Comparison of ENCODE assay signal across 8 cellular contexts in the genomic region with DNA sequence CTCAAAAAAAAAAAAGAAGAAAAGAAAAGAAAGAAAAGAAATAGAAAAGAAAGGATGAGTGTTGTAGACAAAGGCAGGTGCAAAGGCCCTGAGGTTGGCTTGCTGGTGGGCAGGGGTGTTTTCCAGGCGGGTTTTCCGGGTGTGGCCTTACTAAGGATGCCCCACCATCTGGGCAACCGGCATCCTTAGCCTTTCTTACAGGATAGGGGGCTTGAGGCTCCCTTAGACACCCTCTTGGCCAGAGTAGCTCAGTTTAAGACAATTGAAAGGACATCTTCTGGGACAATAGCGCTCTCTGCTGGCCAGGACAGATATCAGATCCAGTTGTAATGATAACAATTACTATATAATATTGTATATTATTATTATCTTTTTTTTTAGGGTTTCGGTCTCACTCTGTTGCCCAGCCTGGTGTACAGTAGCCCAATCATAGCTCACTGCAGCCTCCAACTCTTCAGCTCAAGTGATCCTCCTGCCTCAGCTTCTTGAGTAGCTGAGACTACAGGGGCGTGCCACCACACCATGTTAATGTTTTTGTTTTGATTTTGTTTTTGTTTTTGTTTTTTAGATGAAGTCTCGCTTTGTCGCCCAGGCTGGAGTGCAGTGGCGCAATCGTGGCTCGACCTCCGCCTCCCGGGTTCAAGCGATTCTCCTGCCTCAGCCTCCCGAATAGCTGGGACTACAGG. TPM values are rescaled to one million over a fixed set of nuclear protein-coding genes. Genes with fewer than 3 reads are reported as not detected.
DNase-seq lines count a peak whose midpoint lies in the region; ATAC-seq and TF ChIP-seq lines count a peak whose summit lies in the region.

No MANE protein-coding gene starts in this region.

- peaks cover 11% of the 10 kb centered on the region; the same call in 1 of the 2 replicates for H3K79me2 ChIP-seq in PC-3 (ENCODE audit: low read length)

- H3K27ac Mint-ChIP-seq in CD8-positive, alpha-beta T cell: no peak overlapping the region
- no peak overlapping the region for H3K27ac Mint-ChIP-seq in activated T-cell treated with anti-CD3 and anti-CD28 coated beads, Interleukin-2, amount 50 U/mL, for 24 hours

- no peak overlapping the region for H3K27ac ChIP-seq in CD8-positive, alpha-beta T cell (ENCODE audit: low read depth, low read length)
- H3K27ac ChIP-seq in PC-3 (ENCODE audit: low read length): no peak overlapping the region

- H3K9me2 ChIP-seq in PC-3 (replicated peaks; ENCODE audit: low read length): no peaks in the 10 kb centered on the region

- peak overlapping the region; percentile 59 for H2AFZ ChIP-seq in PC-3 (ENCODE audit: low read length)

- no peaks in the 10 kb centered on the region for H3K27me3 ChIP-seq in CD8-positive, alpha-beta T cell (ENCODE audit: insufficient read depth, low read length)
- H3K27me3 ChIP-seq in PC-3 (ENCODE audit: low read length): no peaks in the 10 kb centered on the region

- H3K4me3 ChIP-seq in CD8-positive, alpha-beta T cell (ENCODE audit: low read depth, low read length): no peak overlapping the region
- peak overlapping the region; percentile 84 for H3K4me3 ChIP-seq in PC-3 (ENCODE audit: low read length)

- H3K4me3 Mint-ChIP-seq in CD8-positive, alpha-beta T cell: peak overlapping the region; percentile 18
- no peak overlapping the region for H3K4me3 Mint-ChIP-seq in activated T-cell treated with anti-CD3 and anti-CD28 coated beads, Interleukin-2, amount 50 U/mL, for 24 hours

- H3K9me3 Mint-ChIP-seq in CD8-positive, alpha-beta T cell: no peaks in the 10 kb centered on the region
- no peaks in the 10 kb centered on the region for H3K9me3 Mint-ChIP-seq in activated T-cell treated with anti-CD3 and anti-CD28 coated beads, Interleukin-2, amount 50 U/mL, for 24 hours

- H3K4me1 ChIP-seq in CD8-positive, alpha-beta T cell (ENCODE audit: insufficient read depth, low read length): peaks cover 22% of the 10 kb centered on the region
- peaks cover 4% of the 10 kb centered on the region; the same call in 1 of the 2 replicates for H3K4me1 ChIP-seq in PC-3 (ENCODE audit: insufficient read depth, low read length)

- no peaks in the 10 kb centered on the region for H3K36me3 ChIP-seq in CD8-positive, alpha-beta T cell (ENCODE audit: insufficient read depth, low read length)
- no peaks in the 10 kb centered on the region for H3K36me3 ChIP-seq in PC-3 (ENCODE audit: low read depth, low read length)

- DNase-seq in CD8-positive, alpha-beta T cell: peak; percentile 46 to 74 (median 69)
- DNase-seq in HT-29 (ENCODE audit: low spot score) (peak; percentile 67), PC-3 (peak; percentile 85), fibroblast of the conjunctiva (ENCODE audit: low read depth) (peak; percentile 40), ureter (ENCODE audit: low spot score) (no peak)
- DNase-seq in activated T-cell treated with anti-CD3 and anti-CD28 coated beads, Interleukin-2, amount 50 U/mL, for 24 hours: peak; percentile 72
- peak; percentile 30 to 75 for DNase-seq in stimulated activated CD4-positive, alpha-beta T cell treated with anti-CD3 and anti-CD28 coated beads, Interleukin-12 subunit alpha, Interleukin-12 subunit beta, amount 100 ng/mL, for 24 hours (ENCODE audit: low read depth in 2 of 2)

- H3K4me2 ChIP-seq in PC-3 (ENCODE audit: low read length): peak overlapping the region; percentile 91

- H3K4me1 Mint-ChIP-seq in CD8-positive, alpha-beta T cell (ENCODE audit: low read depth): peaks cover 28% of the 10 kb centered on the region
- peaks cover 28% of the 10 kb centered on the region for H3K4me1 Mint-ChIP-seq in activated T-cell treated with anti-CD3 and anti-CD28 coated beads, Interleukin-2, amount 50 U/mL, for 24 hours (ENCODE audit: low read depth)

- peaks cover 5% of the 10 kb centered on the region for H3K27me3 Mint-ChIP-seq in CD8-positive, alpha-beta T cell (ENCODE audit: low read depth)
- H3K27me3 Mint-ChIP-seq in activated T-cell treated with anti-CD3 and anti-CD28 coated beads, Interleukin-2, amount 50 U/mL, for 24 hours: peaks cover 12% of the 10 kb centered on the region

- intact Hi-C loops in CD8-positive, alpha-beta T cell (cut with DNase I, micrococcal nuclease): loop anchor here (1.0 to 5.0 kb wide), 7 partner anchors 45 to 297 kb away; partner anchors contain the start of genes CDC37 (in 1 of the 2), CDKN2D (in 1 of the 2), ILF3 (in 1 of the 2) and KRI1 (in 1 of the 2)
- intact Hi-C loops in PC-3 (cut with micrococcal nuclease): loop anchor here (1.0 to 2.0 kb wide), 2 partner anchors 45 to 118 kb away; partner anchors contain the start of gene ILF3

- no peaks in the 10 kb centered on the region for H3F3A ChIP-seq in PC-3 (ENCODE audit: low read length, unreplicated experiment)

- peaks cover 2% of the 10 kb centered on the region for H3K36me3 Mint-ChIP-seq in CD8-positive, alpha-beta T cell
- H3K36me3 Mint-ChIP-seq in activated T-cell treated with anti-CD3 and anti-CD28 coated beads, Interleukin-2, amount 50 U/mL, for 24 hours (ENCODE audit: low read depth): peaks cover 20% of the 10 kb centered on the region

- BruUV-seq in PC-3 (replicated peaks; lab: Mats Ljungman, UMichigan): no TSS peak

- no peak overlapping the region for H3K9ac ChIP-seq in PC-3 (ENCODE audit: low read length)

- no peaks in the 10 kb centered on the region for H3K9me3 ChIP-seq in CD8-positive, alpha-beta T cell (ENCODE audit: low read length)
- H3K9me3 ChIP-seq in PC-3 (ENCODE audit: low read length): no peaks in the 10 kb centered on the region

- CTCF ChIA-PET in CD8-positive, alpha-beta T cell (lab: Charles Lee): interaction anchor here (0.6 to 10.3 kb wide), 27 partner anchors 18 to 229 kb away, joined by 3 to 119 read pairs (median 4); partner anchors contain the start of gene DNM2
- CTCF ChIA-PET in PC-3 (lab: Charles Lee): interaction anchor here (0.5 to 1.2 kb wide), 15 partner anchors 9 to 423 kb away, joined by 3 to 17 read pairs (median 3); partner anchors contain the start of genes CARM1 and TMED1

- TF ChIP-seq CTCF in CD8-positive, alpha-beta T cell (IDR thresholded peaks at IDR 0.05): peak; percentile 54
- TF ChIP-seq CTCF in PC-3 (conservative IDR thresholded peaks at IDR 0.05; ENCODE audit: low read depth, low read length): peak; percentile 66

- H4K20me1 ChIP-seq in PC-3 (ENCODE audit: low read length): 0 out of 2 replicates have a peak, but pooled peaks cover 6% of the 10 kb centered on the region

- POLR2A ChIA-PET in CD8-positive, alpha-beta T cell (lab: Charles Lee): interaction anchor here (1.5 kb wide), 1 partner anchor 17 kb away, joined by 5 read pairs; no protein-coding TSS in a partner anchor
- POLR2A ChIA-PET in PC-3 (lab: Charles Lee; ENCODE audit: unreplicated experiment): interaction anchor here (0.6 kb wide), 1 partner anchor 47 kb away, joined by 3 read pairs; no protein-coding TSS in a partner anchor

- peak; percentile 13 for ATAC-seq in CD8-positive, alpha-beta T cell
- ATAC-seq in PC-3 (no peak), HG02610 (IDR thresholded peaks at IDR 0.05; ENCODE audit: unreplicated experiment) (no peak)

RNA-seq across cellular contexts. Expression of gene QTRT1, which starts 1.4 kb away (rescaled TPM):
- 10 to 100 TPM; 47.3 to 52.1 TPM for total RNA-seq in CD8-positive, alpha-beta T cell
- total RNA-seq in HT-29 (2014; rRNA removed; shearing (Covaris generic)): 32.7 and 36.0 TPM in 2 replicates
- 72.7 and 79.7 TPM in 2 replicates for total RNA-seq in PC-3 (2014; rRNA removed)
- total RNA-seq in ureter: 64.2 TPM

RNA-seq across cellular contexts. Expression of gene DNM2, which starts 18.1 kb away (rescaled TPM):
- total RNA-seq in CD8-positive, alpha-beta T cell: 100 to 1,000 TPM; 309 to 337 TPM
- 180 and 196 TPM in 2 replicates for total RNA-seq in HT-29 (2014; rRNA removed; shearing (Covaris generic))
- 150 and 211 TPM in 2 replicates for total RNA-seq in PC-3 (2014; rRNA removed)
- total RNA-seq in ureter: 352 TPM

RNA-seq across cellular contexts. Expression of gene ILF3, which starts 45.6 kb away (rescaled TPM):
- 100 to 1,000 TPM; 604 to 613 TPM for total RNA-seq in CD8-positive, alpha-beta T cell
- 170 and 198 TPM in 2 replicates for total RNA-seq in HT-29 (2014; rRNA removed; shearing (Covaris generic))
- total RNA-seq in PC-3 (2014; rRNA removed): 322 and 441 TPM in 2 replicates
- total RNA-seq in ureter: 331 TPM
